ENCODE assay signal across 1 cellular context in genomic region chr10:67959839-67960476, GRCh38.
TF ChIP-seq lines count a peak whose summit lies in the region.

No MANE protein-coding gene starts in this region.

TF ChIP-seq in K562, 482 proteins besides CTCF, POLR2A, EP300 and RAD21 (continued from another document):
- TF ChIP-seq, protein P1, sequence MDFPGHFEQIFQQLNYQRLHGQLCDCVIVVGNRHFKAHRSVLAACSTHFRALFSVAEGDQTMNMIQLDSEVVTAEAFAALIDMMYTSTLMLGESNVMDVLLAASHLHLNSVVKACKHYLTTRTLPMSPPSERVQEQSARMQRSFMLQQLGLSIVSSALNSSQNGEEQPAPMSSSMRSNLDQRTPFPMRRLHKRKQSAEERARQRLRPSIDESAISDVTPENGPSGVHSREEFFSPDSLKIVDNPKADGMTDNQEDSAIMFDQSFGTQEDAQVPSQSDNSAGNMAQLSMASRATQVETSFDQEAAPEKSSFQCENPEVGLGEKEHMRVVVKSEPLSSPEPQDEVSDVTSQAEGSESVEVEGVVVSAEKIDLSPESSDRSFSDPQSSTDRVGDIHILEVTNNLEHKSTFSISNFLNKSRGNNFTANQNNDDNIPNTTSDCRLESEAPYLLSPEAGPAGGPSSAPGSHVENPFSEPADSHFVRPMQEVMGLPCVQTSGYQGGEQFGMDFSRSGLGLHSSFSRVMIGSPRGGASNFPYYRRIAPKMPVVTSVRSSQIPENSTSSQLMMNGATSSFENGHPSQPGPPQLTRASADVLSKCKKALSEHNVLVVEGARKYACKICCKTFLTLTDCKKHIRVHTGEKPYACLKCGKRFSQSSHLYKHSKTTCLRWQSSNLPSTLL (IDR thresholded peaks at IDR 0.05): no peak
- no peak for TF ChIP-seq ZC3H4 (CRISPR knock-in tag; IDR thresholded peaks at IDR 0.05; ENCODE audit: borderline replicate concordance)
- TF ChIP-seq, protein P2, sequence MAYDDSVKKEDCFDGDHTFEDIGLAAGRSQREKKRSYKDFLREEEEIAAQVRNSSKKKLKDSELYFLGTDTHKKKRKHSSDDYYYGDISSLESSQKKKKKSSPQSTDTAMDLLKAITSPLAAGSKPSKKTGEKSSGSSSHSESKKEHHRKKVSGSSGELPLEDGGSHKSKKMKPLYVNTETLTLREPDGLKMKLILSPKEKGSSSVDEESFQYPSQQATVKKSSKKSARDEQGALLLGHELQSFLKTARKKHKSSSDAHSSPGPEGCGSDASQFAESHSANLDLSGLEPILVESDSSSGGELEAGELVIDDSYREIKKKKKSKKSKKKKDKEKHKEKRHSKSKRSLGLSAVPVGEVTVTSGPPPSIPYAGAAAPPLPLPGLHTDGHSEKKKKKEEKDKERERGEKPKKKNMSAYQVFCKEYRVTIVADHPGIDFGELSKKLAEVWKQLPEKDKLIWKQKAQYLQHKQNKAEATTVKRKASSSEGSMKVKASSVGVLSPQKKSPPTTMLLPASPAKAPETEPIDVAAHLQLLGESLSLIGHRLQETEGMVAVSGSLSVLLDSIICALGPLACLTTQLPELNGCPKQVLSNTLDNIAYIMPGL (CRISPR knock-in tag; IDR thresholded peaks at IDR 0.05): no peak
- TF ChIP-seq CTCFL (IDR thresholded peaks at IDR 0.05; ENCODE audit: borderline replicate concordance, insufficient read depth, low read depth, low read length, poor library complexity, severe bottlenecking): no peak
- TF ChIP-seq ERF (CRISPR knock-in tag; IDR thresholded peaks at IDR 0.05): no peak
- no peak for TF ChIP-seq ZNF766 (CRISPR knock-in tag; conservative IDR thresholded peaks at IDR 0.05)
- no peak for TF ChIP-seq NKRF (IDR thresholded peaks at IDR 0.05; ENCODE audit: borderline replicate concordance)
- TF ChIP-seq CEBPZ (IDR thresholded peaks at IDR 0.05; ENCODE audit: borderline replicate concordance, low read depth, low read length): no peak
